Comparison of ENCODE assay signal across 8 cellular contexts in genomic region chr10:119306514-119306951, GRCh38.
DNase-seq lines count a peak whose midpoint lies in the region; ATAC-seq lines count a peak whose summit lies in the region.

No MANE protein-coding gene starts in this region.

- peak overlapping the region in 6 of 10 experiments; percentile 9 to 46 (median 25); a peak in 9 of 20 replicates for H3K4me3 ChIP-seq in BLaER1 treated with 17β-estradiol and CSF1 and Interleukin-3, amounts not matched to agents 10 nM and 100 nM
- H3K4me3 ChIP-seq in skeletal muscle satellite cell (ENCODE audit: low read length) = no peak overlapping the region

- H3K9me3 ChIP-seq in BLaER1 treated with 17β-estradiol and CSF1 and Interleukin-3, amounts not matched to agents 10 nM and 100 nM (replicated peaks in 1 of 11) = no peaks in the 10 kb centered on the region
- H3K9me3 ChIP-seq in skeletal muscle satellite cell (replicated peaks; ENCODE audit: low read length) = no peaks in the 10 kb centered on the region

- H3K4me2 ChIP-seq in BLaER1 treated with 17β-estradiol and CSF1 and Interleukin-3, amounts not matched to agents 10 nM and 100 nM = peak overlapping the region; percentile 62 to 93 (median 89)
- H3K4me2 ChIP-seq in skeletal muscle satellite cell (ENCODE audit: low read length) = peak overlapping the region; percentile 54

- peaks cover 0 to 55% (median 5%) of the 10 kb centered on the region in 11 experiments; a peak in 9 of 22 replicates for H4K20me1 ChIP-seq in BLaER1 treated with 17β-estradiol and CSF1 and Interleukin-3, amounts not matched to agents 10 nM and 100 nM

- ATAC-seq in GM19397 (IDR thresholded peaks at IDR 0.05; ENCODE audit: unreplicated experiment) (peak; percentile 67), HG03521 (IDR thresholded peaks at IDR 0.05; ENCODE audit: unreplicated experiment) (peak; percentile 73)

- H3K9ac ChIP-seq in BLaER1 treated with 17β-estradiol and CSF1 and Interleukin-3, amounts not matched to agents 10 nM and 100 nM = peak overlapping the region in 10 of 11 experiments; percentile 27 to 85 (median 69); a peak in 18 of 22 replicates
- H3K9ac ChIP-seq in skeletal muscle satellite cell (ENCODE audit: low read depth, low read length) = no peak overlapping the region

- peak in 3 of 4 experiments; percentile 33 to 70 (median 64) for DNase-seq in activated CD4-positive, CD25-positive, alpha-beta regulatory T cell (lab: John Stamatoyannopoulos, UW)
- DNase-seq in dermis blood vessel endothelial cell = peak; percentile 84
- DNase-seq in NCI-H1105 (lab: John Stamatoyannopoulos, UW) = no peak
- DNase-seq in middle frontal gyrus (ENCODE audit: extremely low spot score, low spot score) = no peak

- H3K27me3 ChIP-seq in BLaER1 treated with 17β-estradiol and CSF1 and Interleukin-3, amounts not matched to agents 10 nM and 100 nM = peaks cover 19 to 41% (median 37%) of the 10 kb centered on the region in 11 experiments
- H3K27me3 ChIP-seq in skeletal muscle satellite cell (ENCODE audit: control insufficient read depth, insufficient read depth, low read length) = no peaks in the 10 kb centered on the region

- no peaks in the 10 kb centered on the region for H3K36me3 ChIP-seq in BLaER1 treated with 17β-estradiol and CSF1 and Interleukin-3, amounts not matched to agents 10 nM and 100 nM
- H3K36me3 ChIP-seq in skeletal muscle satellite cell (ENCODE audit: insufficient read depth, low read length) = no peaks in the 10 kb centered on the region

- peaks cover 46 to 89% (median 82%) of the 10 kb centered on the region in 10 experiments for H3K4me1 ChIP-seq in BLaER1 treated with 17β-estradiol and CSF1 and Interleukin-3, amounts not matched to agents 10 nM and 100 nM
- H3K4me1 ChIP-seq in skeletal muscle satellite cell (ENCODE audit: control insufficient read depth, insufficient read depth, low read length) = peaks cover 17% of the 10 kb centered on the region

- H3K27ac ChIP-seq in BLaER1 treated with 17β-estradiol and CSF1 and Interleukin-3, amounts not matched to agents 10 nM and 100 nM = peak overlapping the region in 10 of 11 experiments; percentile 19 to 94 (median 81); a peak in 18 of 22 replicates

Comparison
In these comparisons a context has a peak if more than half of its experiments do, and no peak if none do; other contexts are left out.
1. DNase-seq: peak in activated CD4-positive, CD25-positive, alpha-beta regulatory T cell (3 of 4) and dermis blood vessel endothelial cell (single experiment); none in NCI-H1105 (single experiment) and middle frontal gyrus (single experiment).